In the genomic region with DNA sequence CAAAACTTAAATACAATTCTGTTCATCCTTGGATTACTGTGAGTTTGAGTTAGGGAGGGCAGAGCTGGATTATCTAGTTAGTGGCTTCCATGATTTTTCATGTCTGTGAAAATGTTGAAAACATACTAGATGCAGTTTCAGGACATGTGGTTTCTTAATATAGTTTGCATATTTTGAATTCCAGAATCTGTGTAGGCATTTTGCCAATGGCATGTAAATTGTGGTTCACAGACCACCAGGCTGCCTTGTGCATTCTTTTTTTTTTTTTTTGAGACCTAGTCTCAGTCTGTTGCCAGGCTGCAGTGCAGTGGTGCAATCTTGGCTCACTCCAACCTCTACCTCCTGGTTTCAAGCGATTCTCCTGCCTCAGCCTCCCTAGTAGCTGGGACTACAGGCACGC, we compare ENCODE assay signal across 21 cellular contexts. TPM values are rescaled to one million over a fixed set of nuclear protein-coding genes. Genes with fewer than 3 reads are reported as not detected.
DNase-seq lines count a peak whose midpoint lies in the region; ATAC-seq lines count a peak whose summit lies in the region.
"Had no signal": no experiment of that assay in that cellular context is flagged by ENCODE, and none has a peak within 500 bp of the region (broad histone marks: within the 10 kb centered on the region; RNA-seq: fewer than 3 reads in every experiment).

No MANE protein-coding gene starts in this region.

- no peak overlapping the region for H3K18ac ChIP-seq in mesenchymal stem cell (ENCODE audit: low read depth in 1 of 2, low read length in 2 of 2)

- no peak overlapping the region for H3K4me3 ChIP-seq in Karpas-422 (ENCODE audit: low read length)
- no peak overlapping the region for H3K4me3 ChIP-seq in mesenchymal stem cell (ENCODE audit: insufficient read depth in 1 of 2, low read depth in 1 of 2, low read length in 2 of 2)
- H3K4me3 ChIP-seq: dorsolateral prefrontal cortex, K562, sigmoid colon, testis had no signal

- no peaks in the 10 kb centered on the region for H3K27me3 ChIP-seq in Karpas-422 (ENCODE audit: low read length)
- H3K27me3 ChIP-seq in mesenchymal stem cell (ENCODE audit: control insufficient read depth in 1 of 2, insufficient read depth in 1 of 2, low read length in 2 of 2), result no peaks in the 10 kb centered on the region
- H3K27me3 ChIP-seq: dorsolateral prefrontal cortex, sigmoid colon, testis had no signal

- H3K27ac ChIP-seq in Karpas-422 (ENCODE audit: low read length) (no peak overlapping the region), mesenchymal stem cell (ENCODE audit: low read length, poor library complexity, severe bottlenecking) (peak overlapping the region; percentile 87)
- H3K27ac ChIP-seq: RWPE1, sigmoid colon, testis had no signal

- H4K20me1 ChIP-seq in Karpas-422 (ENCODE audit: insufficient read depth, low read depth, low read length), result no peaks in the 10 kb centered on the region

- peak; percentile 31 for DNase-seq in AG08396 (ENCODE audit: low spot score)
- peak; percentile 48 for DNase-seq in Karpas-422
- DNase-seq in astrocyte of the hippocampus (ENCODE audit: low read depth, low spot score), result peak; percentile 67
- DNase-seq in mesenchymal stem cell, result peak; percentile 38
- no peak for DNase-seq in activated naive CD4-positive, alpha-beta T cell treated with anti-CD3 and anti-CD28 coated beads, Interleukin-2, amount 50 U/mL, for 16 hours
- DNase-seq in MV-4-11 (lab: John Stamatoyannopoulos, UW), result no peak
- DNase-seq in NCI-H2107 (lab: John Stamatoyannopoulos, UW), result no peak
- DNase-seq: activated CD4-positive, alpha-beta T cell treated with anti-CD3 and anti-CD28 coated beads for 4 hours; activated naive CD8-positive, alpha-beta T cell treated with anti-CD3 and anti-CD28 coated beads, Interleukin-2, amount 10 ng/mL, durations not matched to agents 7 days and 5 days; CD4-positive, alpha-beta T cell; dorsolateral prefrontal cortex; GF-D8; GOT3; NCI-H446 treated with DMSO at 0.1 percent for 48 hours; posterior cingulate gyrus; sigmoid colon; stimulated activated naive B cell treated with anti-CD40 and anti-IgM and Interleukin-4, amounts not matched to agents 10 μg/mL and 1 μg/mL and 100 μg/mL, for 72 hours; testis had no signal

- H3K36me3 ChIP-seq in Karpas-422 (ENCODE audit: insufficient read depth, low read length), result peaks cover 71% of the 10 kb centered on the region
- H3K36me3 ChIP-seq in mesenchymal stem cell (ENCODE audit: control insufficient read depth in 1 of 2, insufficient read depth in 2 of 2, low read depth in 1 of 2, low read length in 2 of 2), result peaks cover 2 to 47% of the 10 kb centered on the region in 2 experiments

- H3K9me3 ChIP-seq in Karpas-422 (ENCODE audit: low read length) (no peaks in the 10 kb centered on the region), mesenchymal stem cell (ENCODE audit: control insufficient read depth, low read length) (no peaks in the 10 kb centered on the region)
- H3K9me3 ChIP-seq: sigmoid colon, testis had no signal

- H3K14ac ChIP-seq in mesenchymal stem cell (ENCODE audit: low read length in 2 of 2), result no peak overlapping the region

- ATAC-seq in GM19452 (IDR thresholded peaks at IDR 0.05; ENCODE audit: unreplicated experiment), result no peak

- H2BK5ac ChIP-seq in mesenchymal stem cell (ENCODE audit: low read depth, low read length, poor library complexity, severe bottlenecking), result no peak overlapping the region

- no peak overlapping the region for H2AK5ac ChIP-seq in mesenchymal stem cell (ENCODE audit: low read length, severe bottlenecking)

- H2BK15ac ChIP-seq in mesenchymal stem cell (ENCODE audit: low read depth, poor library complexity, severe bottlenecking), result no peak overlapping the region

- WGBS in mesenchymal stem cell, result 100% methylated on average over 1 of the region's 2 CpGs

- H3K23ac ChIP-seq in mesenchymal stem cell (ENCODE audit: low read length in 2 of 2), result no peak overlapping the region

- H2BK12ac ChIP-seq in mesenchymal stem cell (ENCODE audit: low read length in 2 of 2), result no peak overlapping the region

- no peak overlapping the region for H3K4ac ChIP-seq in mesenchymal stem cell (ENCODE audit: low read depth in 1 of 2, low read length in 2 of 2)

- H3K4me1 ChIP-seq in Karpas-422 (ENCODE audit: low read length) (peaks cover 13% of the 10 kb centered on the region), mesenchymal stem cell (ENCODE audit: control insufficient read depth, insufficient read depth, low read depth, low read length) (peaks cover 4% of the 10 kb centered on the region)

- H2AFZ ChIP-seq in Karpas-422 (ENCODE audit: low read length) (no peak overlapping the region), mesenchymal stem cell (ENCODE audit: low read depth, low read length) (no peak overlapping the region)

- no peaks in the 10 kb centered on the region for H3K9me2 ChIP-seq in Karpas-422 (replicated peaks; ENCODE audit: insufficient read depth, low read length)

- H3K79me2 ChIP-seq in Karpas-422 (ENCODE audit: low read length), result peaks cover 54% of the 10 kb centered on the region

- no peak overlapping the region for H4K91ac ChIP-seq in mesenchymal stem cell (ENCODE audit: low read length)

- H3K79me1 ChIP-seq in mesenchymal stem cell (replicated peaks; ENCODE audit: low read length, poor library complexity, severe bottlenecking), result peaks cover 9% of the 10 kb centered on the region

- H2BK120ac ChIP-seq in mesenchymal stem cell (ENCODE audit: low read depth, low read length), result no peak overlapping the region

- H4K8ac ChIP-seq in mesenchymal stem cell (ENCODE audit: low read length), result no peak overlapping the region

- H3K4me2 ChIP-seq in Karpas-422 (ENCODE audit: low read depth, low read length, poor library complexity, severe bottlenecking) (no peak overlapping the region), mesenchymal stem cell (ENCODE audit: low read length, poor library complexity, severe bottlenecking) (no peak overlapping the region)

- no peak overlapping the region for H3K9ac ChIP-seq in Karpas-422 (ENCODE audit: low read length)
- no peak overlapping the region for H3K9ac ChIP-seq in mesenchymal stem cell (ENCODE audit: low read length)

RNA-seq across cellular contexts. Expression of gene CDC5L, which starts 42.8 kb away (rescaled TPM):
- total RNA-seq in Karpas-422 (2014; rRNA removed; shearing (Covaris generic); ENCODE audit: low replicate concordance), result 15.3 and 19.1 TPM in 2 replicates
- polyA plus RNA-seq in mesenchymal stem cell (2013, experiment 1 of 2), result 13.4 TPM
- polyA plus RNA-seq in mesenchymal stem cell (2013, experiment 2 of 2), result 13.8 TPM

Comparison
In these comparisons a context has a peak if more than half of its experiments do, and no peak if none do; other contexts are left out.
1. DNase-seq: peak in AG08396 (single experiment), Karpas-422 (single experiment), astrocyte of the hippocampus (single experiment) and mesenchymal stem cell (single experiment); none in activated naive CD4-positive, alpha-beta T cell treated with anti-CD3 and anti-CD28 coated beads, Interleukin-2, amount 50 U/mL, for 16 hours (single experiment), MV-4-11 (single experiment) and NCI-H2107 (single experiment).